Comparison of ENCODE assay signal across 18 cellular contexts in the genomic region with DNA sequence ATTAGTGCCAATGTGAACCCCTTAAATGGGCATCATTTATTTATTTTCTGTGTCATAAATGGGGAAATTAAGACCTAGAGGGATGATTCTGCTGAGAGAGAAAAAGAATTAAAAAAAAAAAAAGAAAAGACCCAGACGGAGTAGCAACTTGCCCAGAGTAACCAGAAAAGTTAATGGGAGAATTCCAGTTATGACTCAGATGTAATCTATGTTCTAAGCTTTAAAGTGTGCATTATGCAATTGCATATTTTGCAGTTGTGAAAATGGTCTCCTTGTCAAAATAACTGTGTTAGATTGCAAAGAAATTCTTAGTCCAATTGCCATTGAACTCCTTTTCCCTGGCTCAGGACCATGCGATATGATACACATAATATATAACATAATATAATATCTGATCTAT. TPM values are rescaled to one million over a fixed set of nuclear protein-coding genes. Genes with fewer than 3 reads are reported as not detected.
DNase-seq lines count a peak whose midpoint lies in the region; ATAC-seq and TF ChIP-seq lines count a peak whose summit lies in the region.
"Had no signal": no experiment of that assay in that cellular context is flagged by ENCODE, and none has a peak within 500 bp of the region (broad histone marks: within the 10 kb centered on the region; RNA-seq: fewer than 3 reads in every experiment).

No MANE protein-coding gene starts in this region.

- TF ChIP-seq POLR2A in vagina (IDR thresholded peaks at IDR 0.05): no peak

- no peaks in the 10 kb centered on the region for H3K27me3 ChIP-seq in vagina
- H3K27me3 ChIP-seq: stomach had no signal

- H3K9me3 ChIP-seq in vagina: no peaks in the 10 kb centered on the region
- H3K9me3 ChIP-seq: heart left ventricle, stomach had no signal

- intact Hi-C loops in vagina (cut with DNase I): no loop called here

- DNase-seq in GM04504 (ENCODE audit: low read depth) (peak; percentile 55), fibroblast of the aortic adventitia (ENCODE audit: low read depth) (peak; percentile 83), stromal cell of bone marrow (ENCODE audit: low read depth) (peak; percentile 48), NOMO-1 treated with dmso at 0.1 percent for 144 hours (lab: John Stamatoyannopoulos, UW; ENCODE audit: unreplicated experiment) (no peak), vagina (ENCODE audit: extremely low spot score in 2 of 2) (no peak), cortex of kidney (lab: John Stamatoyannopoulos, UW) (no peak)
- DNase-seq: activated CD4-positive, alpha-beta T cell treated with anti-CD3 and anti-CD28 coated beads, Interleukin-2, amount 50 U/mL, for 4 hours; aorta; effector memory CD4-positive, alpha-beta T cell; heart left ventricle; left colon; naive B cell; NCI-H1417; right cardiac atrium; stomach; T-helper 2 cell had no signal

- H3K36me3 ChIP-seq in vagina: no peaks in the 10 kb centered on the region
- H3K36me3 ChIP-seq: heart left ventricle, stomach had no signal

- ATAC-seq in SK-N-SH treated with all-trans-retinoic acid at 6 μM for 48 hours: peak; percentile 46; the same call in 2 of the 3 replicates
- ATAC-seq: heart left ventricle, left colon, right cardiac atrium had no signal

- H3K4me3 ChIP-seq in fibroblast of the aortic adventitia (ENCODE audit: low read depth, low read length) (no peak overlapping the region), vagina (no peak overlapping the region)
- H3K4me3 ChIP-seq: heart left ventricle, stomach had no signal

- peaks cover 6% of the 10 kb centered on the region for H3K4me1 ChIP-seq in vagina

- no peak for TF ChIP-seq CTCF in fibroblast of the aortic adventitia (IDR thresholded peaks at IDR 0.05; ENCODE audit: insufficient read depth, low read length)
- no peak for TF ChIP-seq CTCF in vagina (IDR thresholded peaks at IDR 0.05)

- no peak overlapping the region for H3K27ac ChIP-seq in vagina
- H3K27ac ChIP-seq: heart left ventricle, stomach had no signal

TF ChIP-seq in SK-N-SH treated with all-trans-retinoic acid at 6 μM for 48 hours, 23 proteins besides CTCF, POLR2A, EP300 and RAD21:
- no peak for TF ChIP-seq ZFP3 (CRISPR knock-in tag; IDR thresholded peaks at IDR 0.05)
- TF ChIP-seq RARB (CRISPR knock-in tag; IDR thresholded peaks at IDR 0.05): no peak
- no peak for TF ChIP-seq TCF4 (CRISPR knock-in tag; IDR thresholded peaks at IDR 0.05; ENCODE audit: borderline replicate concordance)
- TF ChIP-seq ISL1 (CRISPR knock-in tag; IDR thresholded peaks at IDR 0.05): peak; percentile 74
- TF ChIP-seq TOX (CRISPR knock-in tag; IDR thresholded peaks at IDR 0.05; ENCODE audit: borderline replicate concordance): no peak

RNA-seq across cellular contexts. Expression of a gene that starts 38.6 kb away (rescaled TPM):
- 4.1 and 20.8 TPM in 2 replicates for total RNA-seq in fibroblast of the aortic adventitia (ENCODE audit: low replicate concordance)
- total RNA-seq in vagina: 9.8 TPM
- total RNA-seq: activated T-helper 1 cell treated with anti-CD3 and anti-CD28 coated beads, Interleukin-12 subunit alpha, Interleukin-12 subunit beta, Interleukin-2, Interleukin-4 antibody, amounts not matched to agents 30 ng/mL and 10 ng/mL and 1 ng/mL, durations not matched to agents 14 hours and 24 hours and 36 hours had no signal

Comparison
In these comparisons a context has a peak if more than half of its experiments do, and no peak if none do; other contexts are left out.
1. DNase-seq: peak in GM04504 (single experiment), fibroblast of the aortic adventitia (single experiment) and stromal cell of bone marrow (single experiment); none in NOMO-1 treated with dmso at 0.1 percent for 144 hours (single experiment), vagina (0 of 2) and cortex of kidney (single experiment).